Comparison of ENCODE assay signal across 1 cellular context in the genomic region with DNA sequence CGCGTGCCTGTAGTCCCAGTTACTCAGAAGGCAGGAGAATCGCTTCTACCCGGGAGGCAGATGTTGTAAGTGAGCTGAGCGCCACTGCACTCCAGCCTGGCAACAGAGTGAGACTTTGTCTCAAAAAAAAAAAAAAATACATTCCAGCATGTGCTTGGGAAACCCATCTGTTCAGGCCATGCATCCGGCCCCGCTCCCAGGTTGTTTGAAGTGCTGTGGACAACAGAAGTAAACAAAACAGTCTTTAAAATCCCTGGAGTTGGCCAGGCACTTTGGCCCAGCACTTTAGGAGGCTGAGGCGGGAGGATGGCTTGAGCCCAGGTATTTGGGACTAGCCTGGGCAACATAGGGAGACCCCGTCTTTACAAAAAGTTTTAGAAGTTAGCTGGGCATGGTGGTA.
TF ChIP-seq lines count a peak whose summit lies in the region.

No MANE protein-coding gene starts in this region.

TF ChIP-seq in HepG2, 621 proteins besides CTCF, POLR2A, EP300 and RAD21 (continues in another document):
- TF ChIP-seq RFXAP (CRISPR knock-in tag; IDR thresholded peaks at IDR 0.05; ENCODE audit: borderline replicate concordance) (peak; percentile 92), TBL1XR1 (IDR thresholded peaks at IDR 0.05; ENCODE audit: borderline replicate concordance, low read length, partially characterized antibody) (no peak), ZNF616 (CRISPR knock-in tag; IDR thresholded peaks at IDR 0.05; ENCODE audit: low read depth) (no peak), ASH2L (IDR thresholded peaks at IDR 0.05; ENCODE audit: insufficient read length, low read depth, low read length) (no peak), ZNF766 (CRISPR knock-in tag; IDR thresholded peaks at IDR 0.05; ENCODE audit: borderline replicate concordance) (peak; percentile 77; the same call in 1 of the 2 replicates), CENPX (CRISPR knock-in tag; IDR thresholded peaks at IDR 0.05) (no peak), ZNF513 (CRISPR knock-in tag; conservative IDR thresholded peaks at IDR 0.05) (no peak), IKZF4 (CRISPR knock-in tag; IDR thresholded peaks at IDR 0.05; ENCODE audit: borderline replicate concordance, low read depth, not compliant biosample characterization) (no peak), ZNF274 (CRISPR knock-in tag; IDR thresholded peaks at IDR 0.05) (no peak), HDAC1 (CRISPR knock-in tag; IDR thresholded peaks at IDR 0.05) (peak; percentile 57; the same call in 1 of the 2 replicates), FLYWCH1 (CRISPR knock-in tag; IDR thresholded peaks at IDR 0.05) (no peak), ATF2 (CRISPR knock-in tag; IDR thresholded peaks at IDR 0.05) (peak; percentile 39; the same call in 1 of the 2 replicates), PHF21A (CRISPR knock-in tag; IDR thresholded peaks at IDR 0.05) (peak; percentile 57; the same call in 1 of the 2 replicates), SALL1 (CRISPR knock-in tag; IDR thresholded peaks at IDR 0.05) (peak; percentile 72), ZNF687 (CRISPR knock-in tag; IDR thresholded peaks at IDR 0.05) (peak; percentile 45; the same call in 1 of the 2 replicates), ZNF121 (CRISPR knock-in tag; IDR thresholded peaks at IDR 0.05) (peak; percentile 94), ZNF652 (CRISPR knock-in tag; IDR thresholded peaks at IDR 0.05; ENCODE audit: borderline replicate concordance, low read depth) (no peak), TFE3 (CRISPR knock-in tag; IDR thresholded peaks at IDR 0.05) (peak; percentile 63), ZFP36L2 (CRISPR knock-in tag; IDR thresholded peaks at IDR 0.05) (no peak), ZMAT5 (CRISPR knock-in tag; IDR thresholded peaks at IDR 0.05; ENCODE audit: borderline replicate concordance, low read depth) (no peak), ZNF878 (CRISPR knock-in tag; IDR thresholded peaks at IDR 0.05) (peak; percentile 69), ZNF678 (CRISPR knock-in tag; IDR thresholded peaks at IDR 0.05) (no peak), ZNF367 (CRISPR knock-in tag; IDR thresholded peaks at IDR 0.05; ENCODE audit: borderline replicate concordance) (no peak), ZNF629 (CRISPR knock-in tag; conservative IDR thresholded peaks at IDR 0.05) (peak; percentile 37; the same call in 1 of the 2 replicates), IKZF1 (IDR thresholded peaks at IDR 0.05) (no peak), MYC (CRISPR knock-in tag; IDR thresholded peaks at IDR 0.05; ENCODE audit: borderline replicate concordance) (peak; percentile 65), ZNF10 (CRISPR knock-in tag; IDR thresholded peaks at IDR 0.05; ENCODE audit: borderline replicate concordance, low read depth) (no peak), MED1 (CRISPR knock-in tag; IDR thresholded peaks at IDR 0.05) (peak; percentile 85), RELA (CRISPR knock-in tag; IDR thresholded peaks at IDR 0.05) (no peak), CREM (IDR thresholded peaks at IDR 0.05) (no peak), CREM (CRISPR knock-in tag; IDR thresholded peaks at IDR 0.05) (no peak), ISL2 (CRISPR knock-in tag; IDR thresholded peaks at IDR 0.05) (0 out of 2 replicates have a peak, but pooled peaks have one; percentile 28), ZNF720 (CRISPR knock-in tag; IDR thresholded peaks at IDR 0.05) (no peak), KAT2B (IDR thresholded peaks at IDR 0.05; ENCODE audit: borderline replicate concordance, low read depth, low read length) (no peak), ZNF260 (CRISPR knock-in tag; IDR thresholded peaks at IDR 0.05; ENCODE audit: borderline replicate concordance, low read depth) (no peak), YEATS4 (CRISPR knock-in tag; IDR thresholded peaks at IDR 0.05; ENCODE audit: borderline replicate concordance) (peak; percentile 63; the same call in 1 of the 2 replicates), ZBTB3 (CRISPR knock-in tag; IDR thresholded peaks at IDR 0.05; ENCODE audit: borderline replicate concordance, low read depth) (no peak)
- TF ChIP-seq, protein P1, sequence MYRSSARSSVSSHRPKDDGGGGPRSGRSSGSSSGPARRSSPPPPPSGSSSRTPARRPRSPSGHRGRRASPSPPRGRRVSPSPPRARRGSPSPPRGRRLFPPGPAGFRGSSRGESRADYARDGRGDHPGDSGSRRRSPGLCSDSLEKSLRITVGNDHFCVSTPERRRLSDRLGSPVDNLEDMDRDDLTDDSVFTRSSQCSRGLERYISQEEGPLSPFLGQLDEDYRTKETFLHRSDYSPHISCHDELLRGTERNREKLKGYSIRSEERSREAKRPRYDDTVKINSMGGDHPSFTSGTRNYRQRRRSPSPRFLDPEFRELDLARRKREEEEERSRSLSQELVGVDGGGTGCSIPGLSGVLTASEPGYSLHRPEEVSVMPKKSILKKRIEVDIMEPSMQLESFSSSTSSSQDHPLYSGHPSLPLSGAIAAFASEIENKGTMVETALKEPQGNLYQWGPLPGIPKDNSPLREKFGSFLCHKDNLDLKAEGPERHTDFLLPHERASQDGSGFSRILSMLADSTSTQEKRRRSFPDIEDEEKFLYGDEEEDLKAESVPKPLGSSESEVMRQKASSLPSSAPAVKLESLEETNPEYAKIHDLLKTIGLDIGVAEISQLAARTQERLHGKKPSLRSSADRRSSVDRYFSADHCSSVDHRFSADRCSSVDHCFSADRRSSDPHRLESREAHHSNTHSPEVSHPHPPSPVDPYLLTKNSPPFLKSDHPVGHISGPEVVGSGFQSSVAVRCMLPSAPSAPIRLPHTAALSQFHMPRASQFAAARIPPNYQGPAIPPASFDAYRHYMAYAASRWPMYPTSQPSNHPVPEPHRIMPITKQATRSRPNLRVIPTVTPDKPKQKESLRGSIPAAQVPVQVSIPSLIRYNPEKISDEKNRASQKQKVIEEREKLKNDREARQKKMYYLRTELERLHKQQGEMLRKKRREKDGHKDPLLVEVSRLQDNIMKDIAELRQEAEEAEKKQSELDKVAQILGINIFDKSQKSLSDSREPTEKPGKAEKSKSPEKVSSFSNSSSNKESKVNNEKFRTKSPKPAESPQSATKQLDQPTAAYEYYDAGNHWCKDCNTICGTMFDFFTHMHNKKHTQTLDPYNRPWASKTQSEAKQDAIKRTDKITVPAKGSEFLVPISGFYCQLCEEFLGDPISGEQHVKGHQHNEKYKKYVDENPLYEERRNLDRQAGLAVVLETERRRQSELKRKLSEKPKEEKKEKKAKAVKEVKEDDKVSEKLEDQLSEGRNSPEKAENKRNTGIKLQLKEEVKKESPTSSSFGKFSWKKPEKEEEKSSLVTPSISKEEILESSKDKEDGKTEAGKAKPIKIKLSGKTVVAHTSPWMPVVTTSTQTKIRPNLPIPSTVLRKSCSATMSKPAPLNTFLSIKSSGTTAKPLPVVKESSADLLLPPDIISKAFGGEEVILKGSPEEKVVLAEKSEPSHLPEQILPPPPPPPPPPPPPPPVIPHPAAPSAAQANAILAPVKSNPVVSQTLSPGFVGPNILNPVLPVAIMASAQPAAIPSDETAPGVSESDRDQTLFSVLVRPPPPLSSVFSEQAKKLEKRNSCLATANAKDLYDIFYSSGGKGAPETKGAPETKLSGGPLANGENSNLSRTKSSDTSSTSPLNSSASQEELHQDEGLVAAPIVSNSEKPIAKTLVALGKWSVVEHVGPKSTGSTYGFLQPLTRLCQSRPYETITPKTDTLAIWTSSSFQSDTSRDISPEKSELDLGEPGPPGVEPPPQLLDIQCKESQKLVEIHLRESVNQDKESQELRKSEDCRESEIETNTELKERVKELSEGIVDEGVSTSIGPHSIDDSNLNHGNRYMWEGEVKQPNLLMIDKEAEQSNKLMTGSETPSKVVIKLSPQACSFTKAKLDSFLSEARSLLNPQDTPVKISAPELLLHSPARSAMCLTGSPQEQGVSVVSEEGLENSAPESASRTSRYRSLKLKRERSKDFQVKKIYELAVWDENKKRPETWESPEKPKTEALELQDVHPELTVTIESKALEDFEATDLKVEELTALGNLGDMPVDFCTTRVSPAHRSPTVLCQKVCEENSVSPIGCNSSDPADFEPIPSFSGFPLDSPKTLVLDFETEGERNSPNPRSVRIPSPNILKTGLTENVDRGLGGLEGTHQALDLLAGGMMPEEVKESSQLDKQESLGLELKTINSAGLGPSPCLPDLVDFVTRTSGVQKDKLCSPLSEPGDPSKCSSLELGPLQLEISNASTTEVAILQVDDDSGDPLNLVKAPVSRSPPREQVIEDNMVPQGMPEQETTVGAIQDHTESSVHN (CRISPR knock-in tag; IDR thresholded peaks at IDR 0.05): no peak
- TF ChIP-seq, protein P2, sequence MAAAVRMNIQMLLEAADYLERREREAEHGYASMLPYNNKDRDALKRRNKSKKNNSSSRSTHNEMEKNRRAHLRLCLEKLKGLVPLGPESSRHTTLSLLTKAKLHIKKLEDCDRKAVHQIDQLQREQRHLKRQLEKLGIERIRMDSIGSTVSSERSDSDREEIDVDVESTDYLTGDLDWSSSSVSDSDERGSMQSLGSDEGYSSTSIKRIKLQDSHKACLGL (CRISPR knock-in tag; IDR thresholded peaks at IDR 0.05): no peak
- TF ChIP-seq, protein P3, sequence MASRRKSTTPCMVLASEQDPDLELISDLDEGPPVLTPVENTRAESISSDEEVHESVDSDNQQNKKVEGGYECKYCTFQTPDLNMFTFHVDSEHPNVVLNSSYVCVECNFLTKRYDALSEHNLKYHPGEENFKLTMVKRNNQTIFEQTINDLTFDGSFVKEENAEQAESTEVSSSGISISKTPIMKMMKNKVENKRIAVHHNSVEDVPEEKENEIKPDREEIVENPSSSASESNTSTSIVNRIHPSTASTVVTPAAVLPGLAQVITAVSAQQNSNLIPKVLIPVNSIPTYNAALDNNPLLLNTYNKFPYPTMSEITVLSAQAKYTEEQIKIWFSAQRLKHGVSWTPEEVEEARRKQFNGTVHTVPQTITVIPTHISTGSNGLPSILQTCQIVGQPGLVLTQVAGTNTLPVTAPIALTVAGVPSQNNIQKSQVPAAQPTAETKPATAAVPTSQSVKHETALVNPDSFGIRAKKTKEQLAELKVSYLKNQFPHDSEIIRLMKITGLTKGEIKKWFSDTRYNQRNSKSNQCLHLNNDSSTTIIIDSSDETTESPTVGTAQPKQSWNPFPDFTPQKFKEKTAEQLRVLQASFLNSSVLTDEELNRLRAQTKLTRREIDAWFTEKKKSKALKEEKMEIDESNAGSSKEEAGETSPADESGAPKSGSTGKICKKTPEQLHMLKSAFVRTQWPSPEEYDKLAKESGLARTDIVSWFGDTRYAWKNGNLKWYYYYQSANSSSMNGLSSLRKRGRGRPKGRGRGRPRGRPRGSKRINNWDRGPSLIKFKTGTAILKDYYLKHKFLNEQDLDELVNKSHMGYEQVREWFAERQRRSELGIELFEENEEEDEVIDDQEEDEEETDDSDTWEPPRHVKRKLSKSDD (CRISPR knock-in tag; IDR thresholded peaks at IDR 0.05; ENCODE audit: low read depth): no peak
